ENCODE assay signal across 1 cellular context in the genomic region with DNA sequence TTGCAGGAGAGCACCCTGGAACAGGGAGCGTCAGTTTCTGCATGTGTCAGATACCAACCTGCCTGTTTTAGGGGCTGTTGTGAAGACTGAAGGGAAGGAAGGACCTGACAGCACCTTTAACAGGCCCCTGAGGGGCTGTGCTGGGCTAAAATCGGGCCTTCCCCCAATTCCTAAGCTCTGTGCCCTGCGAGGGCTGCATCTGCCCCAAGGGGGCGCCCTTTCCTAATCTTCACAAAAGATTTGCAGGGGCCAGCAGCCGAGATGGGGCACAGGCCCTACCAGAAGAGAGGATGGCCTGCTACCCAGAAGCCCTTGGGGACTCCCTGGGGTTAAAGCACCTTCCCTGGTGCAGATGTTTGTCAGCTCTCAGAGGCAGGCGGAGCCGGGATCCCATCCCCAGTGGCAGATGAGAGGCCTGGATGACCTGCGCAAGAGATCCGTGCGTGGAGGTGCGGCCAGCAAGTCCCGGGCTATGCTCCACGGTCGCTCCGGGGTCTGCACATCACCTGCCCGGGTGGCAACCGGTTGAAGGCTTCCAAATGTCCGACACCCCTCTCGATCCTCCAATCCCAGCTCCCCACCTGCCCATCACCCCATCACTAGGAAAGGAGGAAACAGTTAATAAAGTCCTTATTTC.
TF ChIP-seq lines count a peak whose summit lies in the region.

No MANE protein-coding gene starts in this region.

TF ChIP-seq in HEK293, 187 proteins besides CTCF, POLR2A, EP300 and RAD21 (continued from another document):
- TF ChIP-seq ZNF112 (tag by site-specific recombination; IDR thresholded peaks at IDR 0.05) = no peak
- no peak for TF ChIP-seq REPIN1 (tag by site-specific recombination; IDR thresholded peaks at IDR 0.05; ENCODE audit: low read depth)
- TF ChIP-seq ZNF626 (tag by site-specific recombination; IDR thresholded peaks at IDR 0.05) = no peak
- TF ChIP-seq ZNF664 (tag by site-specific recombination; IDR thresholded peaks at IDR 0.05) = no peak
- no peak for TF ChIP-seq ZNF677 (tag by site-specific recombination; IDR thresholded peaks at IDR 0.05)
- no peak for TF ChIP-seq ZBTB1 (tag by site-specific recombination; IDR thresholded peaks at IDR 0.05)
- TF ChIP-seq GLI2 (tag by site-specific recombination; IDR thresholded peaks at IDR 0.05; ENCODE audit: borderline replicate concordance, low read depth) = no peak
- TF ChIP-seq ZBTB8A (tag by site-specific recombination; IDR thresholded peaks at IDR 0.05) = peak; percentile 88
- 0 out of 2 replicates have a peak, but pooled peaks have one; percentile 6 for TF ChIP-seq GLIS2 (tag by site-specific recombination; IDR thresholded peaks at IDR 0.05)
- TF ChIP-seq KLF1 (tag by site-specific recombination; IDR thresholded peaks at IDR 0.05) = no peak
- no peak for TF ChIP-seq ZFP41 (tag by site-specific recombination; IDR thresholded peaks at IDR 0.05; ENCODE audit: borderline replicate concordance)
- TF ChIP-seq KLF8 (tag by site-specific recombination; IDR thresholded peaks at IDR 0.05) = no peak
